29 cellular contexts compared by ENCODE assay signal in genomic region chr5:63555874-63556273, GRCh38.
DNase-seq lines count a peak whose midpoint lies in the region; ATAC-seq lines count a peak whose summit lies in the region.
"Had no signal": no experiment of that assay in that cellular context is flagged by ENCODE, and none has a peak within 500 bp of the region (broad histone marks: within the 10 kb centered on the region; RNA-seq: fewer than 3 reads in every experiment).

No MANE protein-coding gene starts in this region.

- DNase-seq in A172 (ENCODE audit: low spot score) = peak; percentile 20
- DNase-seq in LoVo (ENCODE audit: low spot score) = peak; percentile 7
- DNase-seq in T1000 (lab: John Stamatoyannopoulos, UW) = peak; percentile 30
- DNase-seq in iris pigment epithelial cell (ENCODE audit: low read depth) = peak; percentile 7
- DNase-seq in stimulated activated CD4-positive, alpha-beta T cell treated with anti-CD3 and anti-CD28 coated beads, Interleukin-4, amount 100 ng/mL, for 4 hours = no peak
- no peak for DNase-seq in stimulated activated naive CD8-positive, alpha-beta T cell treated with anti-CD3 and anti-CD28 coated beads, Interleukin-15, amount 100 ng/mL, for 72 hours
- no peak for DNase-seq in activated CD4-positive, alpha-beta T cell treated with anti-CD3 and anti-CD28 coated beads, Interleukin-2, amount 10 ng/mL, durations not matched to agents 24 days and 14 days
- DNase-seq: activated CD4-positive, alpha-beta T cell treated with anti-CD3 and anti-CD28 coated beads, Interleukin-2, amount 50 U/mL, for 48 hours; activated gamma-delta T cell treated with Interleukin-2 at 50 U/mL for 16 hours; activated naive CD8-positive, alpha-beta T cell treated with anti-CD3 and anti-CD28 coated beads, Interleukin-2, amount 10 ng/mL, durations not matched to agents 7 days and 5 days; activated T-cell treated with anti-CD3 and anti-CD28 coated beads, Interleukin-2, amount 50 U/mL, for 48 hours; CD4-positive, alpha-beta T cell; effector memory CD8-positive, alpha-beta T cell; foreskin fibroblast; H9; head of caudate nucleus; KG1; kidney; midbrain; MV-4-11; naive B cell; NCI-H1436; NCI-H226; NCI-H774; psoas muscle; stimulated activated naive CD4-positive, alpha-beta T cell; T-cell had no signal

- H3K9me3 Mint-ChIP-seq in stimulated activated naive CD8-positive, alpha-beta T cell treated with anti-CD3 and anti-CD28 coated beads, Interleukin-15, amount 100 ng/mL, for 72 hours = peaks cover 3 to 18% of the 10 kb centered on the region in 2 donors
- peaks cover 8% of the 10 kb centered on the region for H3K9me3 Mint-ChIP-seq in activated CD4-positive, alpha-beta T cell treated with anti-CD3 and anti-CD28 coated beads, Interleukin-2, amount 10 ng/mL, durations not matched to agents 24 days and 14 days

- no peak for ATAC-seq in stimulated activated naive CD8-positive, alpha-beta T cell treated with anti-CD3 and anti-CD28 coated beads, Interleukin-15, amount 100 ng/mL, for 72 hours
- ATAC-seq in GM21825 (IDR thresholded peaks at IDR 0.05; ENCODE audit: unreplicated experiment) = no peak
- ATAC-seq: effector memory CD8-positive, alpha-beta T cell; psoas muscle; T-cell had no signal

- H3K4me3 Mint-ChIP-seq in stimulated activated naive CD8-positive, alpha-beta T cell treated with anti-CD3 and anti-CD28 coated beads, Interleukin-15, amount 100 ng/mL, for 72 hours = no peak overlapping the region
- H3K4me3 Mint-ChIP-seq in activated CD4-positive, alpha-beta T cell treated with anti-CD3 and anti-CD28 coated beads, Interleukin-2, amount 10 ng/mL, durations not matched to agents 24 days and 14 days = no peak overlapping the region
- H3K4me3 Mint-ChIP-seq: activated naive CD8-positive, alpha-beta T cell treated with anti-CD3 and anti-CD28 coated beads, Interleukin-2, amount 10 ng/mL, durations not matched to agents 7 days and 5 days; CD4-positive, alpha-beta T cell; central memory CD8-positive, alpha-beta T cell; effector memory CD8-positive, alpha-beta T cell; H9; naive B cell; T-cell had no signal

- no peaks in the 10 kb centered on the region for H3K36me3 Mint-ChIP-seq in activated CD4-positive, alpha-beta T cell treated with anti-CD3 and anti-CD28 coated beads, Interleukin-2, amount 10 ng/mL, durations not matched to agents 24 days and 14 days (ENCODE audit: low read depth)
- H3K36me3 Mint-ChIP-seq: activated naive CD8-positive, alpha-beta T cell treated with anti-CD3 and anti-CD28 coated beads, Interleukin-2, amount 10 ng/mL, durations not matched to agents 7 days and 5 days; naive B cell; T-cell had no signal

- no peaks in the 10 kb centered on the region for H3K27me3 Mint-ChIP-seq in stimulated activated naive CD8-positive, alpha-beta T cell treated with anti-CD3 and anti-CD28 coated beads, Interleukin-15, amount 100 ng/mL, for 72 hours
- no peaks in the 10 kb centered on the region for H3K27me3 Mint-ChIP-seq in activated CD4-positive, alpha-beta T cell treated with anti-CD3 and anti-CD28 coated beads, Interleukin-2, amount 10 ng/mL, durations not matched to agents 24 days and 14 days
- H3K27me3 Mint-ChIP-seq: activated naive CD8-positive, alpha-beta T cell treated with anti-CD3 and anti-CD28 coated beads, Interleukin-2, amount 10 ng/mL, durations not matched to agents 7 days and 5 days; CD4-positive, alpha-beta T cell; central memory CD8-positive, alpha-beta T cell; effector memory CD8-positive, alpha-beta T cell; naive B cell; T-cell had no signal

- H3K27ac Mint-ChIP-seq in stimulated activated naive CD8-positive, alpha-beta T cell treated with anti-CD3 and anti-CD28 coated beads, Interleukin-15, amount 100 ng/mL, for 72 hours = no peak overlapping the region
- H3K27ac Mint-ChIP-seq in activated CD4-positive, alpha-beta T cell treated with anti-CD3 and anti-CD28 coated beads, Interleukin-2, amount 10 ng/mL, durations not matched to agents 24 days and 14 days = no peak overlapping the region
- H3K27ac Mint-ChIP-seq: activated naive CD8-positive, alpha-beta T cell treated with anti-CD3 and anti-CD28 coated beads, Interleukin-2, amount 10 ng/mL, durations not matched to agents 7 days and 5 days; CD4-positive, alpha-beta T cell; effector memory CD8-positive, alpha-beta T cell; naive B cell; T-cell had no signal

- intact Hi-C loops in activated CD4-positive, alpha-beta T cell treated with anti-CD3 and anti-CD28 coated beads, Interleukin-2, amount 10 ng/mL, durations not matched to agents 24 days and 14 days (cut with micrococcal nuclease) = no loop called here

- H3K4me1 Mint-ChIP-seq in stimulated activated naive CD8-positive, alpha-beta T cell treated with anti-CD3 and anti-CD28 coated beads, Interleukin-15, amount 100 ng/mL, for 72 hours = no peaks in the 10 kb centered on the region
- no peaks in the 10 kb centered on the region for H3K4me1 Mint-ChIP-seq in activated CD4-positive, alpha-beta T cell treated with anti-CD3 and anti-CD28 coated beads, Interleukin-2, amount 10 ng/mL, durations not matched to agents 24 days and 14 days
- H3K4me1 Mint-ChIP-seq: activated naive CD8-positive, alpha-beta T cell treated with anti-CD3 and anti-CD28 coated beads, Interleukin-2, amount 10 ng/mL, durations not matched to agents 7 days and 5 days; central memory CD8-positive, alpha-beta T cell; H9; naive B cell; T-cell had no signal

Comparison
In these comparisons a context has a peak if more than half of its experiments do, and no peak if none do; other contexts are left out.
1. DNase-seq: peak in A172 (single experiment), LoVo (single experiment), T1000 (single experiment) and iris pigment epithelial cell (single experiment); none in stimulated activated CD4-positive, alpha-beta T cell treated with anti-CD3 and anti-CD28 coated beads, Interleukin-4, amount 100 ng/mL, for 4 hours (0 of 2), stimulated activated naive CD8-positive, alpha-beta T cell treated with anti-CD3 and anti-CD28 coated beads, Interleukin-15, amount 100 ng/mL, for 72 hours (0 of 2) and activated CD4-positive, alpha-beta T cell treated with anti-CD3 and anti-CD28 coated beads, Interleukin-2, amount 10 ng/mL, durations not matched to agents 24 days and 14 days (single experiment).